ENCODE assay signal across 21 cellular contexts in genomic region chr12:73841963-73842362, GRCh38.
DNase-seq lines count a peak whose midpoint lies in the region; ATAC-seq, FAIRE-seq and TF ChIP-seq lines count a peak whose summit lies in the region.
"Had no signal": no experiment of that assay in that cellular context is flagged by ENCODE, and none has a peak within 500 bp of the region (broad histone marks: within the 10 kb centered on the region; RNA-seq: fewer than 3 reads in every experiment).

No MANE protein-coding gene starts in this region.

- H4K91ac ChIP-seq in IMR-90 (ENCODE audit: insufficient read depth, low read depth, low read length): no peak overlapping the region

- no peaks in the 10 kb centered on the region for H3K4me1 ChIP-seq in A549
- no peaks in the 10 kb centered on the region for H3K4me1 ChIP-seq in IMR-90 (ENCODE audit: control insufficient read depth, insufficient read depth, low read length)
- H3K4me1 ChIP-seq in K562 (replicated peaks in 1 of 2; ENCODE audit: control insufficient read depth in 2 of 2, insufficient read depth in 2 of 2, low read length in 2 of 2): no peaks in the 10 kb centered on the region
- H3K4me1 ChIP-seq in osteoblast (ENCODE audit: insufficient read depth, low read length): no peaks in the 10 kb centered on the region
- H3K4me1 ChIP-seq: BLaER1 treated with 17β-estradiol and CSF1 and Interleukin-3, amounts not matched to agents 10 nM and 100 nM; Caco-2 had no signal

- H3K23ac ChIP-seq in IMR-90 (ENCODE audit: low read depth, low read length): no peak overlapping the region

- H3K36me3 ChIP-seq in IMR-90 (ENCODE audit: control insufficient read depth, insufficient read depth, low read length) (no peaks in the 10 kb centered on the region), K562 (ENCODE audit: control insufficient read depth, insufficient read depth, low read length) (no peaks in the 10 kb centered on the region), osteoblast (ENCODE audit: insufficient read depth, low read length) (no peaks in the 10 kb centered on the region)
- H3K36me3 ChIP-seq: BLaER1 treated with 17β-estradiol and CSF1 and Interleukin-3, amounts not matched to agents 10 nM and 100 nM had no signal

- TF ChIP-seq CTCF in A549 (IDR thresholded peaks at IDR 0.05) (no peak), IMR-90 (conservative IDR thresholded peaks at IDR 0.05; ENCODE audit: low read depth, low read length) (no peak), K562 (IDR thresholded peaks at IDR 0.05 in 2 of 3, conservative IDR thresholded peaks at IDR 0.05 in 1 of 3; ENCODE audit: insufficient read depth in 2 of 3, low read depth in 1 of 3, low read length in 3 of 3) (no peak), osteoblast (IDR thresholded peaks at IDR 0.05; ENCODE audit: extremely low read depth, low read depth, low read length) (no peak)

- no peak for TF ChIP-seq POLR2A in A549 (IDR thresholded peaks at IDR 0.05; ENCODE audit: low read length)
- TF ChIP-seq POLR2A in IMR-90 (IDR thresholded peaks at IDR 0.05; ENCODE audit: low read depth, low read length): no peak
- TF ChIP-seq POLR2A in K562 (conservative IDR thresholded peaks at IDR 0.05): no peak

- no peak overlapping the region for H4K5ac ChIP-seq in IMR-90 (ENCODE audit: low read depth, low read length)

- POLR2A ChIA-PET in A549 (lab: Yijun Ruan, JAX) (no interaction called here), IMR-90 (lab: Charles Lee; ENCODE audit: unreplicated experiment) (no interaction called here), K562 (lab: Yijun Ruan, JAX) (no interaction called here)

- no peak overlapping the region for H2AK5ac ChIP-seq in IMR-90 (ENCODE audit: low read depth, low read length)

- H2BK120ac ChIP-seq in IMR-90 (ENCODE audit: low read depth, low read length): no peak overlapping the region

- TF ChIP-seq EP300 in A549 (IDR thresholded peaks at IDR 0.05): no peak
- no peak for TF ChIP-seq EP300 in K562 (IDR thresholded peaks at IDR 0.05; ENCODE audit: low read length)

- H3K9me1 ChIP-seq in IMR-90 (ENCODE audit: insufficient read depth, low read length): no peaks in the 10 kb centered on the region
- H3K9me1 ChIP-seq in K562 (ENCODE audit: control insufficient read depth, insufficient read depth, low read length): no peaks in the 10 kb centered on the region

- H3K27ac ChIP-seq in A549 (no peak overlapping the region), IMR-90 (ENCODE audit: insufficient read depth, low read length) (no peak overlapping the region), K562 (ENCODE audit: extremely low read depth, low read depth, low read length) (no peak overlapping the region), osteoblast (ENCODE audit: low read depth, low read length) (no peak overlapping the region)
- H3K27ac ChIP-seq: BLaER1 treated with 17β-estradiol and CSF1 and Interleukin-3, amounts not matched to agents 10 nM and 100 nM; C4-2B had no signal

- 18% methylated on average over 2 of the region's 2 CpGs for WGBS in A549 (ENCODE audit: missing lambda C conversion rate)
- 44% methylated on average over 2 of the region's 2 CpGs; no CpG with 5 or more reads in 1 of the 2 experiments for WGBS in IMR-90 (ENCODE audit: extremely low coverage in 2 of 2, insufficient read length in 1 of 2), 2 experiments
- 0% methylated on average over 2 of the region's 2 CpGs for WGBS in K562 (ENCODE audit: insufficient coverage, low coverage, missing lambda C conversion rate)

- ATAC-seq in A549 (no peak), IMR-90 (ENCODE audit: low read depth) (no peak), K562 (no peak), HG02981 (IDR thresholded peaks at IDR 0.05; ENCODE audit: unreplicated experiment) (no peak)
- ATAC-seq: CD8-positive, alpha-beta T cell had no signal

- H3K4me3 ChIP-seq in A549 (no peak overlapping the region), IMR-90 (ENCODE audit: insufficient read depth, low read depth, low read length) (no peak overlapping the region), K562 (no peak overlapping the region), osteoblast (ENCODE audit: insufficient read depth, low read length) (no peak overlapping the region)
- H3K4me3 ChIP-seq: BLaER1 treated with 17β-estradiol and CSF1 and Interleukin-3, amounts not matched to agents 10 nM and 100 nM had no signal

- CTCF ChIA-PET in A549 (lab: Yijun Ruan, JAX) (no interaction called here), IMR-90 (lab: Yijun Ruan, JAX) (no interaction called here), K562 (lab: Yijun Ruan, JAX; ENCODE audit: low intra/inter-chr PET ratio) (no interaction called here)

- dilution Hi-C loops in IMR-90 (cut with HindIII; ENCODE audit: low sequenced_read_pairs, unreplicated experiment): no loop called here

- BruUV-seq in IMR-90 (replicated peaks; lab: Mats Ljungman, UMichigan) (no TSS peak), K562 (replicated peaks; lab: Mats Ljungman, UMichigan) (no TSS peak)

- no peak overlapping the region for H2AK9ac ChIP-seq in IMR-90 (replicated peaks; ENCODE audit: low read depth, low read length, poor library complexity)

- no peak overlapping the region for H3K14ac ChIP-seq in IMR-90 (replicated peaks; ENCODE audit: low read depth, low read length)

- H3K18ac ChIP-seq in IMR-90 (ENCODE audit: low read depth, low read length): no peak overlapping the region

- in situ Hi-C loops in IMR-90 (cut with MboI; ENCODE audit: low sequenced_read_pairs): no loop called here
- in situ Hi-C loops in K562 (cut with MboI): no loop called here

- no peak overlapping the region for H4K8ac ChIP-seq in IMR-90 (ENCODE audit: low read depth in 2 of 2, low read length in 2 of 2)

- H3K9me3 ChIP-seq in A549 (no peaks in the 10 kb centered on the region), IMR-90 (ENCODE audit: control insufficient read depth, insufficient read depth, low read length) (no peaks in the 10 kb centered on the region), K562 (replicated peaks; ENCODE audit: control insufficient read depth, insufficient read depth, low read depth, low read length) (no peaks in the 10 kb centered on the region), osteoblast (ENCODE audit: low read depth, low read length) (peaks cover 4% of the 10 kb centered on the region)
- H3K9me3 ChIP-seq: BLaER1 treated with 17β-estradiol and CSF1 and Interleukin-3, amounts not matched to agents 10 nM and 100 nM; Caco-2 had no signal

- H3K4me2 ChIP-seq in A549 (no peak overlapping the region), IMR-90 (ENCODE audit: low read depth, low read length) (no peak overlapping the region), K562 (ENCODE audit: insufficient read depth, low read length) (no peak overlapping the region), osteoblast (ENCODE audit: insufficient read depth, low read length) (no peak overlapping the region)
- H3K4me2 ChIP-seq: BLaER1 treated with 17β-estradiol and CSF1 and Interleukin-3, amounts not matched to agents 10 nM and 100 nM had no signal

- H3K79me2 ChIP-seq in K562 (ENCODE audit: control insufficient read depth, insufficient read depth, low read length): no peaks in the 10 kb centered on the region
- H3K79me2 ChIP-seq in osteoblast (ENCODE audit: insufficient read depth, low read length): no peaks in the 10 kb centered on the region

- no peak for FAIRE-seq in A549 (lab: Jason Lieb, UNC)
- no peak for FAIRE-seq in K562 (lab: Jason Lieb, UNC)
- FAIRE-seq: A204.1, D721Med, G401.6, GM12891, GM19239 had no signal

- H2BK5ac ChIP-seq in IMR-90 (ENCODE audit: low read depth, low read length, poor library complexity, severe bottlenecking): no peak overlapping the region

- H2AFZ ChIP-seq in IMR-90 (replicated peaks; ENCODE audit: low read length, poor library complexity) (no peak overlapping the region), K562 (ENCODE audit: low read depth, low read length) (no peak overlapping the region), osteoblast (ENCODE audit: low read length) (no peak overlapping the region)

- H2BK15ac ChIP-seq in IMR-90 (ENCODE audit: low read depth, low read length): no peak overlapping the region

- no peak overlapping the region for H3K56ac ChIP-seq in IMR-90 (ENCODE audit: extremely low read depth, insufficient read depth, low read length)

- H3K4ac ChIP-seq in IMR-90 (ENCODE audit: low read depth, low read length): no peak overlapping the region

- H3K9ac ChIP-seq in IMR-90 (ENCODE audit: low read depth, low read length) (no peak overlapping the region), K562 (ENCODE audit: insufficient read depth in 1 of 2, low read depth in 2 of 2, low read length in 2 of 2) (no peak overlapping the region)
- H3K9ac ChIP-seq: BLaER1 treated with 17β-estradiol and CSF1 and Interleukin-3, amounts not matched to agents 10 nM and 100 nM had no signal

- no peaks in the 10 kb centered on the region for H3K27me3 ChIP-seq in IMR-90 (ENCODE audit: control insufficient read depth, insufficient read depth, low read length)
- H3K27me3 ChIP-seq in K562 (ENCODE audit: control insufficient read depth in 2 of 2, insufficient read depth in 2 of 2, low read length in 2 of 2): no peaks in the 10 kb centered on the region
- H3K27me3 ChIP-seq in osteoblast (ENCODE audit: insufficient read depth, low read length): no peaks in the 10 kb centered on the region
- H3K27me3 ChIP-seq: BLaER1 treated with 17β-estradiol and CSF1 and Interleukin-3, amounts not matched to agents 10 nM and 100 nM had no signal

- H4K20me1 ChIP-seq in IMR-90 (ENCODE audit: insufficient read depth, low read length) (no peaks in the 10 kb centered on the region), K562 (replicated peaks; ENCODE audit: control insufficient read depth, insufficient read depth, low read length) (no peaks in the 10 kb centered on the region), osteoblast (ENCODE audit: insufficient read depth, low read length) (no peaks in the 10 kb centered on the region)
- H4K20me1 ChIP-seq: BLaER1 treated with 17β-estradiol and CSF1 and Interleukin-3, amounts not matched to agents 10 nM and 100 nM had no signal

- TF ChIP-seq RAD21 in A549 (conservative IDR thresholded peaks at IDR 0.05 in 1 of 2, IDR thresholded peaks at IDR 0.05 in 1 of 2): no peak
- TF ChIP-seq RAD21 in IMR-90 (IDR thresholded peaks at IDR 0.05; ENCODE audit: low read length): no peak
- no peak for TF ChIP-seq RAD21 in K562 (CRISPR knock-in tag; conservative IDR thresholded peaks at IDR 0.05 in 1 of 2, IDR thresholded peaks at IDR 0.05 in 1 of 2)

- intact Hi-C loops in IMR-90 (cut with micrococcal nuclease): no loop called here
- intact Hi-C loops in K562 (cut with micrococcal nuclease): no loop called here

- no peaks in the 10 kb centered on the region for H3K79me1 ChIP-seq in IMR-90 (ENCODE audit: low read depth in 1 of 2, low read length in 2 of 2)

- DNase-seq in A549 (ENCODE audit: low read depth in 1 of 2, low spot score in 1 of 2): no peak
- DNase-seq in IMR-90: no peak
- DNase-seq in K562 (ENCODE audit: extremely low read depth in 1 of 4, low spot score in 3 of 4): no peak
- no peak for DNase-seq in HT-29 (ENCODE audit: low spot score)
- DNase-seq in osteoblast (ENCODE audit: insufficient read length, low spot score, missing footprints): no peak
- DNase-seq: 8988T; AML-193; Caco-2; Calu3; CD4-positive, alpha-beta T cell; CD8-positive, alpha-beta T cell; DMS79 treated with DMSO at 0.1 percent for 48 hours; GF-D8 had no signal

- no peak overlapping the region for H2BK20ac ChIP-seq in IMR-90 (ENCODE audit: low read depth, low read length)

TF ChIP-seq in IMR-90, 13 proteins besides CTCF, POLR2A, EP300 and RAD21 (continues in another document):
- TF ChIP-seq MAFK (IDR thresholded peaks at IDR 0.05; ENCODE audit: low read depth, low read length): peak; percentile 80

TF ChIP-seq in K562, 482 proteins besides CTCF, POLR2A, EP300 and RAD21 (continues in another document):
- TF ChIP-seq KDM2B (CRISPR knock-in tag; IDR thresholded peaks at IDR 0.05): no peak

Comparison
In these comparisons a context has a peak if more than half of its experiments do, and no peak if none do; other contexts are left out.
1. Of the 35 proteins assayed by ChIP-seq in both K562 and A549: peak only in K562: none; only in A549: MAFK; in both: none; in neither: 34.